Comparison of ENCODE assay signal across 1 cellular context in the genomic region with DNA sequence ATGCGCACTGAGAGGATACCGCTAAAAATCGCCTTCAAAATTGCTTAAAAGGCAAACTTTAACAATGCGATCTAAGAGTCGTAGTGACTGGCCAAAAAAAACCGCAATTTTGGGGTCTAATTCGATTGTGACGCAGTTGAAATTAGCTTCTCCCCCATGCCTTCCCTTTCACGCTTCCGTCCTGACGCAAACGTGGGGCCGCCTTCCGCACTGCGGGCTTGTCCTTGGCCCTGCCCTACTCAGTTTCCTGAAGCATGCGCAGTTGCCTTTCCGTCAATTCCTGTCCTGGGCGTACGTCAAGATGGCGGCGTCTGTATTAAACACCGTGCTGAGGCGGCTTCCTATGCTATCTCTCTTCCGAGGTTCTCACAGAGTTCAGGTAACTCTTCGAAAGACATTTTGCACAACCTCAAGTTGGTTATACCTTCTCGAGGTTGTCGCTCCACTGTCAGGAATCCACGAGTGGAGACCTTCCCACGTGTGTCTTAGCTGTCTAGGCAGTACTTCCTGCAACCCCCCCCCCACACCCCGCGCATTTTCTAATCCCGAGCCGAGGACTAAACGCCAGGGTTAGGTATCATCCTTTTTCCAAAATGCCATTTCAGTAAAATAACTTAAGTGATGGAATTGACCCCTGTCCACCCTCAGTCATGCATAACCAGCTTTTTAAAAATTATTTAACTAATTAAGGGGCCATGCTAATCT.
A peak's percentile ranks its signal among the peaks of the same experiment; 100 is the strongest.
TF ChIP-seq lines count a peak whose summit lies in the region.

A gene (plus strand): TSS at position 276 of the 705 bp plus-strand sequence. CDS start 26 bp downstream, at position 302.

TF ChIP-seq in H1, 55 proteins besides CTCF, POLR2A, EP300 and RAD21:
- peak; percentile 87 for TF ChIP-seq KDM5A (IDR thresholded peaks at IDR 0.05; ENCODE audit: low read length)
- no peak for TF ChIP-seq GABPA (IDR thresholded peaks at IDR 0.05; ENCODE audit: borderline replicate concordance, insufficient read depth, low read length)
- TF ChIP-seq MAFK (IDR thresholded peaks at IDR 0.05; ENCODE audit: low read depth, low read length): no peak
- peak; percentile 96 to 98 for TF ChIP-seq SIN3A (conservative IDR thresholded peaks at IDR 0.05 in 1 of 2, IDR thresholded peaks at IDR 0.05 in 1 of 2; ENCODE audit: low read depth in 1 of 2, low read length in 2 of 2)
- no peak for TF ChIP-seq SP2 (IDR thresholded peaks at IDR 0.05; ENCODE audit: low read length)
- TF ChIP-seq CEBPB (IDR thresholded peaks at IDR 0.05; ENCODE audit: low read depth, low read length): 0 out of 2 replicates have a peak, but pooled peaks have one; percentile 3
- TF ChIP-seq SIX5 (IDR thresholded peaks at IDR 0.05; ENCODE audit: low read depth, low read length): no peak
- TF ChIP-seq, protein P1, sequence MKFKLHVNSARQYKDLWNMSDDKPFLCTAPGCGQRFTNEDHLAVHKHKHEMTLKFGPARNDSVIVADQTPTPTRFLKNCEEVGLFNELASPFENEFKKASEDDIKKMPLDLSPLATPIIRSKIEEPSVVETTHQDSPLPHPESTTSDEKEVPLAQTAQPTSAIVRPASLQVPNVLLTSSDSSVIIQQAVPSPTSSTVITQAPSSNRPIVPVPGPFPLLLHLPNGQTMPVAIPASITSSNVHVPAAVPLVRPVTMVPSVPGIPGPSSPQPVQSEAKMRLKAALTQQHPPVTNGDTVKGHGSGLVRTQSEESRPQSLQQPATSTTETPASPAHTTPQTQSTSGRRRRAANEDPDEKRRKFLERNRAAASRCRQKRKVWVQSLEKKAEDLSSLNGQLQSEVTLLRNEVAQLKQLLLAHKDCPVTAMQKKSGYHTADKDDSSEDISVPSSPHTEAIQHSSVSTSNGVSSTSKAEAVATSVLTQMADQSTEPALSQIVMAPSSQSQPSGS (IDR thresholded peaks at IDR 0.05; ENCODE audit: low read length): no peak
- TF ChIP-seq SP4 (IDR thresholded peaks at IDR 0.05; ENCODE audit: low read length): no peak
- TF ChIP-seq, protein P2, sequence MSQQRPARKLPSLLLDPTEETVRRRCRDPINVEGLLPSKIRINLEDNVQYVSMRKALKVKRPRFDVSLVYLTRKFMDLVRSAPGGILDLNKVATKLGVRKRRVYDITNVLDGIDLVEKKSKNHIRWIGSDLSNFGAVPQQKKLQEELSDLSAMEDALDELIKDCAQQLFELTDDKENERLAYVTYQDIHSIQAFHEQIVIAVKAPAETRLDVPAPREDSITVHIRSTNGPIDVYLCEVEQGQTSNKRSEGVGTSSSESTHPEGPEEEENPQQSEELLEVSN (IDR thresholded peaks at IDR 0.05): peak; percentile 41; the same call in 1 of the 2 replicates
- TF ChIP-seq ASH2L (IDR thresholded peaks at IDR 0.05; ENCODE audit: low read length): peak; percentile 48
- TF ChIP-seq CHD1 (IDR thresholded peaks at IDR 0.05; ENCODE audit: low read depth, low read length): peak; percentile 14; the same call in 1 of the 2 replicates
- peak; percentile 58; the same call in 1 of the 2 replicates for TF ChIP-seq TBP (IDR thresholded peaks at IDR 0.05; ENCODE audit: low read depth, low read length)
- 0 out of 2 replicates have a peak, but pooled peaks have one; percentile 38 for TF ChIP-seq RBBP5 (IDR thresholded peaks at IDR 0.05; ENCODE audit: borderline replicate concordance, low read depth, low read length)
- TF ChIP-seq RXRA (IDR thresholded peaks at IDR 0.05; ENCODE audit: insufficient read depth, low read depth, low read length): no peak
- TF ChIP-seq, protein P3, sequence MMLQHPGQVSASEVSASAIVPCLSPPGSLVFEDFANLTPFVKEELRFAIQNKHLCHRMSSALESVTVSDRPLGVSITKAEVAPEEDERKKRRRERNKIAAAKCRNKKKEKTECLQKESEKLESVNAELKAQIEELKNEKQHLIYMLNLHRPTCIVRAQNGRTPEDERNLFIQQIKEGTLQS (IDR thresholded peaks at IDR 0.05; ENCODE audit: insufficient read depth, low read depth, low read length): no peak
- TF ChIP-seq POU5F1 (IDR thresholded peaks at IDR 0.05; ENCODE audit: low read depth, low read length): no peak
- no peak for TF ChIP-seq EGR1 (IDR thresholded peaks at IDR 0.05; ENCODE audit: borderline replicate concordance, low read depth, low read length)
- TF ChIP-seq KDM4A (IDR thresholded peaks at IDR 0.05; ENCODE audit: low read depth, low read length, severe bottlenecking): peak; percentile 29
- TF ChIP-seq SIRT6 (IDR thresholded peaks at IDR 0.05; ENCODE audit: low read length): no peak
- no peak for TF ChIP-seq ZNF274 (IDR thresholded peaks at IDR 0.05; ENCODE audit: borderline replicate concordance, extremely low read depth, low read length)
- TF ChIP-seq SAP30 (IDR thresholded peaks at IDR 0.05; ENCODE audit: insufficient read depth, insufficient replicate concordance, low read length): peak; percentile 99
- TF ChIP-seq, protein P4, sequence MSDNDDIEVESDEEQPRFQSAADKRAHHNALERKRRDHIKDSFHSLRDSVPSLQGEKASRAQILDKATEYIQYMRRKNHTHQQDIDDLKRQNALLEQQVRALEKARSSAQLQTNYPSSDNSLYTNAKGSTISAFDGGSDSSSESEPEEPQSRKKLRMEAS (IDR thresholded peaks at IDR 0.05): peak; percentile 82
- TF ChIP-seq PHF8 (conservative IDR thresholded peaks at IDR 0.05; ENCODE audit: low read depth, low read length): peak; percentile 62
- no peak for TF ChIP-seq RFX5 (IDR thresholded peaks at IDR 0.05; ENCODE audit: borderline replicate concordance, low read depth, low read length)
- TF ChIP-seq TAF7 (optimal IDR thresholded peaks at IDR 0.05; ENCODE audit: borderline replicate concordance, low read depth, low read length): peak; percentile 64
- no peak for TF ChIP-seq JUN (IDR thresholded peaks at IDR 0.05; ENCODE audit: low read depth, low read length)
- TF ChIP-seq NRF1 (IDR thresholded peaks at IDR 0.05; ENCODE audit: low read depth, low read length): peak; percentile 56
- TF ChIP-seq HDAC6 (IDR thresholded peaks at IDR 0.05; ENCODE audit: low read depth, low read length): no peak
- no peak for TF ChIP-seq CREB1 (IDR thresholded peaks at IDR 0.05)
- TF ChIP-seq JUND (IDR thresholded peaks at IDR 0.05; ENCODE audit: low read length): no peak
- TF ChIP-seq CTBP2 (IDR thresholded peaks at IDR 0.05; ENCODE audit: borderline replicate concordance, insufficient read depth, insufficient read length, low read length): no peak
- peak; percentile 26 to 97; a peak in 3 of 4 replicates for TF ChIP-seq HDAC2 (IDR thresholded peaks at IDR 0.05; ENCODE audit: borderline replicate concordance in 1 of 2, low read depth in 2 of 2, low read length in 2 of 2)
- TF ChIP-seq KDM1A (IDR thresholded peaks at IDR 0.05; ENCODE audit: borderline replicate concordance, low read length): no peak
- no peak for TF ChIP-seq TEAD4 (IDR thresholded peaks at IDR 0.05; ENCODE audit: low read depth, low read length)
- peak; percentile 97 for TF ChIP-seq YY1 (IDR thresholded peaks at IDR 0.05; ENCODE audit: low read depth, low read length)
- TF ChIP-seq BRCA1 (IDR thresholded peaks at IDR 0.05; ENCODE audit: low read depth, low read length): no peak
- no peak for TF ChIP-seq TCF12 (IDR thresholded peaks at IDR 0.05; ENCODE audit: low read depth, low read length)
- TF ChIP-seq RNF2 (IDR thresholded peaks at IDR 0.05; ENCODE audit: borderline replicate concordance, low read depth, low read length, missing control alignments, poor library complexity, severe bottlenecking): no peak
- TF ChIP-seq EZH2 (IDR thresholded peaks at IDR 0.05; ENCODE audit: low read depth, low read length, severe bottlenecking): no peak
- peak; percentile 89; the same call in 1 of the 2 replicates for TF ChIP-seq POLR2AphosphoS5 (IDR thresholded peaks at IDR 0.05; ENCODE audit: low read depth, low read length)
- no peak for TF ChIP-seq SRF (IDR thresholded peaks at IDR 0.05; ENCODE audit: low read depth, low read length)
- TF ChIP-seq TAF1 (IDR thresholded peaks at IDR 0.05; ENCODE audit: low read depth, low read length): peak; percentile 64; the same call in 1 of the 2 replicates
